19 cellular contexts compared by ENCODE assay signal in the genomic region with DNA sequence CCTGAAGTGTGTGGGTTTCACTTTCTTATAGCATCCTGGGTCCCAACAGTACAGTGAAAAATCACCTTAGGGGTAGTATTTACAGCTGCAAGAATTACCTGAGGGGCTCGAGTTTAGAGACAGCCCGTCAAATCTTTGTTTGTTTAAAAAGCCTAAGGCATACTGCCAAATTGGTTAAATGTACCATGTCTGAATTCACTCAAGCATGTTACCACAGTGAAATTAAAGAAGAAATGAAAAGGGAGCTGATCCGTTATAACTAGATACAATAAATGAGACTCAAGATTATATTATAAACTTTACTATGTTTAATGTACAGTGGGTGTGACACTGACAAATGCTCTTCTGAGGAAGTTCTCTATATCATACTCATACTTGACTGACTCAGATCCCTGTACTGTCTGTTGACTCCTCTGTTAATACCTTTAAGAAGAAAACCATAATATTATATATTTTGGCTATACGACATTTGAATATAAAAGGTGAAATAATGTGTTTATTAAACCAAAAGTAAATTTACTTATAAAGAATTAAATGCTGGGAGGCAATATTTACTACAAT.
DNase-seq lines count a peak whose midpoint lies in the region; ATAC-seq, FAIRE-seq and TF ChIP-seq lines count a peak whose summit lies in the region.
"Had no signal": no experiment of that assay in that cellular context is flagged by ENCODE, and none has a peak within 500 bp of the region (broad histone marks: within the 10 kb centered on the region; RNA-seq: fewer than 3 reads in every experiment).

No MANE protein-coding gene starts in this region.

- peak; percentile 85 for FAIRE-seq in RCC 7860 (lab: Jason Lieb, UNC)
- FAIRE-seq: small intestine had no signal

- DNase-seq in DMS79 (lab: John Stamatoyannopoulos, UW): peak; percentile 80
- DNase-seq in NCI-H128 (lab: John Stamatoyannopoulos, UW; ENCODE audit: unreplicated experiment): peak; percentile 21
- DNase-seq in RCC 7860 (ENCODE audit: low spot score): no peak
- DNase-seq in foreskin keratinocyte: peak in 1 of 2 donors; percentile 25
- no peak for DNase-seq in GM20000 (ENCODE audit: low spot score)
- no peak for DNase-seq in NCI-H82 treated with DMSO at 0.1 percent for 48 hours (lab: John Stamatoyannopoulos, UW; ENCODE audit: unreplicated experiment)
- DNase-seq: activated CD4-positive, alpha-beta T cell treated with anti-CD3 and anti-CD28 coated beads for 48 hours; CD8-positive, alpha-beta memory T cell; endodermal cell; hippocampal formation; islet precursor cell; mesendoderm; NCI-H526; nephron progenitor cell; PC-9; small intestine; stimulated activated CD8-positive, alpha-beta memory T cell treated with anti-CD3 and anti-CD28 coated beads, Interleukin-4, amount 100 ng/mL, for 48 hours had no signal

- TF ChIP-seq CTCF in foreskin keratinocyte (conservative IDR thresholded peaks at IDR 0.05): no peak
- TF ChIP-seq CTCF in GM20000 (IDR thresholded peaks at IDR 0.05; ENCODE audit: extremely low read depth, missing control alignments): no peak

- peak; percentile 72 for ATAC-seq in foreskin keratinocyte
- no peak for ATAC-seq in GM18867 (IDR thresholded peaks at IDR 0.05; ENCODE audit: unreplicated experiment)
- ATAC-seq in GM18520 (IDR thresholded peaks at IDR 0.05; ENCODE audit: unreplicated experiment): no peak

- H3K27ac ChIP-seq in foreskin keratinocyte: no peak overlapping the region
- H3K27ac ChIP-seq: PC-9 had no signal

- no peaks in the 10 kb centered on the region for H3K27me3 ChIP-seq in foreskin keratinocyte

- peaks cover 12% of the 10 kb centered on the region for H3K4me1 ChIP-seq in foreskin keratinocyte

Comparison
In these comparisons a context has a peak if more than half of its experiments do, and no peak if none do; other contexts are left out.
1. DNase-seq: peak in DMS79 (single experiment) and NCI-H128 (single experiment); none in RCC 7860 (single experiment), GM20000 (single experiment) and NCI-H82 treated with DMSO at 0.1 percent for 48 hours (single experiment).